ENCODE assay signal across 28 cellular contexts in genomic region chr5:34030058-34030457, GRCh38. TPM values are rescaled to one million over a fixed set of nuclear protein-coding genes. Genes with fewer than 3 reads are reported as not detected.
"Had no signal": no experiment of that assay in that cellular context is flagged by ENCODE, and none has a peak within 500 bp of the region (broad histone marks: within the 10 kb centered on the region; RNA-seq: fewer than 3 reads in every experiment).

No MANE protein-coding gene starts in this region.

- H3K9me3 ChIP-seq: esophagus squamous epithelium, gastrocnemius medialis, heart left ventricle, prostate gland, spleen, testis, tibial artery had no signal

- H3K4me1 ChIP-seq: esophagus squamous epithelium, gastrocnemius medialis, prostate gland, spleen, testis, tibial artery had no signal

- H3K27me3 ChIP-seq: esophagus squamous epithelium, gastrocnemius medialis, heart left ventricle, hepatocyte, spleen, testis, tibial artery had no signal

- H3K27ac ChIP-seq: esophagus squamous epithelium, gastrocnemius medialis, heart left ventricle, hepatocyte, prostate gland, spleen, testis, tibial artery had no signal

- ATAC-seq: effector memory CD8-positive, alpha-beta T cell; gastrocnemius medialis; heart left ventricle; left colon; naive thymus-derived CD4-positive, alpha-beta T cell; right cardiac atrium; stimulated activated memory B cell treated with anti-CD40 and anti-IgM and Interleukin-4, amounts not matched to agents 10 μg/mL and 1 μg/mL and 100 μg/mL, for 72 hours; stimulated activated naive CD8-positive, alpha-beta T cell treated with anti-CD3 and anti-CD28 coated beads, Interleukin-15, Interleukin-2, amounts not matched to agents 100 U/mL and 50 U/mL, for 24 hours had no signal

- H3K36me3 ChIP-seq: prostate gland had no signal

- DNase-seq: cerebellar nuclear complex; cortex of kidney; effector memory CD8-positive, alpha-beta T cell; erythroblast; esophagus squamous epithelium; foreskin fibroblast; gastrocnemius medialis; heart left ventricle; left colon; mesenchymal stem cell; naive thymus-derived CD4-positive, alpha-beta T cell; nephron progenitor cell; nucleus accumbens; right cardiac atrium; spleen; stimulated activated CD4-positive, alpha-beta T cell treated with anti-CD3 and anti-CD28 coated beads, Interleukin-4, amount 100 ng/mL, for 4 hours; stimulated activated naive CD8-positive, alpha-beta T cell treated with anti-CD3 and anti-CD28 coated beads, Interleukin-15, Interleukin-2, amounts not matched to agents 100 U/mL and 50 U/mL, for 24 hours; substantia nigra; testis; tibial artery had no signal

- FAIRE-seq: endometrium had no signal

- H3K4me3 ChIP-seq: esophagus squamous epithelium, gastrocnemius medialis, heart left ventricle, hepatocyte, prostate gland, skin epidermis, spleen, testis, tibial artery had no signal

RNA-seq across cellular contexts. Expression of gene SLC45A2, which starts 45.6 kb away (rescaled TPM):
- total RNA-seq: gastrocnemius medialis, kidney epithelial cell, osteocyte, urinary bladder had no signal
